ENCODE assay signal across 1 cellular context in genomic region chr6:31546962-31547726, GRCh38.
TF ChIP-seq lines count a peak whose summit lies in the region.

NFKBIL1 (plus strand) TSS chr6:31547608; CDS start chr6:31547695, 87 bp downstream.

TF ChIP-seq in GM23338, 12 proteins besides CTCF, POLR2A, EP300 and RAD21 (continued from another document):
- TF ChIP-seq REST (IDR thresholded peaks at IDR 0.05; ENCODE audit: unreplicated experiment) = no peak
